Comparison of ENCODE assay signal across 1 cellular context in the genomic region with DNA sequence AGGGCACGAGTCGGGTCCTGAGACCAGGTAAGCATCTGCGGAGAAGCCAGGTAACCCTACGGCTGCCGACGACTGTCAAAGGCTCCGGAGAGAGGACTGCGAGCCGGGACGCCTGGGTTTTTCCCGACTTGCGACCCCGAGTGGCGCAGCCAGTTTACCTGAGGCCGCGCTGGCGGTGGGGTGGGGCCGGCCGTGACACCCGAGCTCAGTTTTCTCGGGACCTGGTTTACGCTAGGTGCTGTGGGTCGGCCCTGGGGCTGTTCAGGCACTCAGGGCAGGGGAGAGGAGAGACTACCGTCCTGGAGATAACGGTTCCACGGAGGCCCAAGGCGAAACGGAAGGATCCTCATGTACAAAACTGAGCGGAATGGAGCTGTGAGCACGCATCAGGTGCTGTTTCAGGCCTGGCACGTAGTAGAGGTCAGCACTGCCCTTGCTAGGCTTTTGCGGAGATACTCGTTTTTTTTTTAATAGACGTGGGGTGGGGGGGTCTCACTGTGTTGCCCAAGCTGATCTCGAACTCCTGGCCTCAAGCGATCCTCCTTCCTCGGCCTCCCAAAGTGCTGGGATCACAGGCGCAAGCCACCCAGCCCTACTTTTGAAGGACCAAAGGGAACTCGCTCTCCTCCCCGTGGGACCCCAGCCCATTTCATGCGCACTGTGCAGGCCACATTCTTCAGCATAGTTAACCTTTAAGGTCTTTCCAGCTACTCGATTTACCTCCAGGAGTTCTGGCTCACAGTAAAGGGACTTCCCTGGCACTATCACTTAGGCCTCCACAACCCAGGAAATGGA.
TF ChIP-seq lines count a peak whose summit lies in the region.

No MANE protein-coding gene starts in this region.

TF ChIP-seq in HepG2, 621 proteins besides CTCF, POLR2A, EP300 and RAD21 (continued from another document and continues in another):
- TF ChIP-seq, protein P1, sequence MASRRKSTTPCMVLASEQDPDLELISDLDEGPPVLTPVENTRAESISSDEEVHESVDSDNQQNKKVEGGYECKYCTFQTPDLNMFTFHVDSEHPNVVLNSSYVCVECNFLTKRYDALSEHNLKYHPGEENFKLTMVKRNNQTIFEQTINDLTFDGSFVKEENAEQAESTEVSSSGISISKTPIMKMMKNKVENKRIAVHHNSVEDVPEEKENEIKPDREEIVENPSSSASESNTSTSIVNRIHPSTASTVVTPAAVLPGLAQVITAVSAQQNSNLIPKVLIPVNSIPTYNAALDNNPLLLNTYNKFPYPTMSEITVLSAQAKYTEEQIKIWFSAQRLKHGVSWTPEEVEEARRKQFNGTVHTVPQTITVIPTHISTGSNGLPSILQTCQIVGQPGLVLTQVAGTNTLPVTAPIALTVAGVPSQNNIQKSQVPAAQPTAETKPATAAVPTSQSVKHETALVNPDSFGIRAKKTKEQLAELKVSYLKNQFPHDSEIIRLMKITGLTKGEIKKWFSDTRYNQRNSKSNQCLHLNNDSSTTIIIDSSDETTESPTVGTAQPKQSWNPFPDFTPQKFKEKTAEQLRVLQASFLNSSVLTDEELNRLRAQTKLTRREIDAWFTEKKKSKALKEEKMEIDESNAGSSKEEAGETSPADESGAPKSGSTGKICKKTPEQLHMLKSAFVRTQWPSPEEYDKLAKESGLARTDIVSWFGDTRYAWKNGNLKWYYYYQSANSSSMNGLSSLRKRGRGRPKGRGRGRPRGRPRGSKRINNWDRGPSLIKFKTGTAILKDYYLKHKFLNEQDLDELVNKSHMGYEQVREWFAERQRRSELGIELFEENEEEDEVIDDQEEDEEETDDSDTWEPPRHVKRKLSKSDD (CRISPR knock-in tag; IDR thresholded peaks at IDR 0.05; ENCODE audit: low read depth): no peak
- TF ChIP-seq, protein P2, sequence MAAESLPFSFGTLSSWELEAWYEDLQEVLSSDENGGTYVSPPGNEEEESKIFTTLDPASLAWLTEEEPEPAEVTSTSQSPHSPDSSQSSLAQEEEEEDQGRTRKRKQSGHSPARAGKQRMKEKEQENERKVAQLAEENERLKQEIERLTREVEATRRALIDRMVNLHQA (CRISPR knock-in tag; IDR thresholded peaks at IDR 0.05): no peak
- TF ChIP-seq, protein P3, sequence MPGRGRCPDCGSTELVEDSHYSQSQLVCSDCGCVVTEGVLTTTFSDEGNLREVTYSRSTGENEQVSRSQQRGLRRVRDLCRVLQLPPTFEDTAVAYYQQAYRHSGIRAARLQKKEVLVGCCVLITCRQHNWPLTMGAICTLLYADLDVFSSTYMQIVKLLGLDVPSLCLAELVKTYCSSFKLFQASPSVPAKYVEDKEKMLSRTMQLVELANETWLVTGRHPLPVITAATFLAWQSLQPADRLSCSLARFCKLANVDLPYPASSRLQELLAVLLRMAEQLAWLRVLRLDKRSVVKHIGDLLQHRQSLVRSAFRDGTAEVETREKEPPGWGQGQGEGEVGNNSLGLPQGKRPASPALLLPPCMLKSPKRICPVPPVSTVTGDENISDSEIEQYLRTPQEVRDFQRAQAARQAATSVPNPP (CRISPR knock-in tag; IDR thresholded peaks at IDR 0.05): no peak
- TF ChIP-seq, protein P4, sequence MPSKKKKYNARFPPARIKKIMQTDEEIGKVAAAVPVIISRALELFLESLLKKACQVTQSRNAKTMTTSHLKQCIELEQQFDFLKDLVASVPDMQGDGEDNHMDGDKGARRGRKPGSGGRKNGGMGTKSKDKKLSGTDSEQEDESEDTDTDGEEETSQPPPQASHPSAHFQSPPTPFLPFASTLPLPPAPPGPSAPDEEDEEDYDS (CRISPR knock-in tag; IDR thresholded peaks at IDR 0.05): no peak
- TF ChIP-seq GLI4 (CRISPR knock-in tag; IDR thresholded peaks at IDR 0.05; ENCODE audit: borderline replicate concordance) (no peak; the same call in 1 of the 2 replicates), ZNF207 (IDR thresholded peaks at IDR 0.05; ENCODE audit: borderline replicate concordance) (no peak), PHF20 (CRISPR knock-in tag; IDR thresholded peaks at IDR 0.05) (no peak), KDM4B (CRISPR knock-in tag; IDR thresholded peaks at IDR 0.05) (no peak), ZFP36 (IDR thresholded peaks at IDR 0.05; ENCODE audit: borderline replicate concordance, low read depth, low read length, partially characterized antibody) (no peak), ETV5 (CRISPR knock-in tag; IDR thresholded peaks at IDR 0.05; ENCODE audit: borderline replicate concordance) (no peak), ZNF7 (CRISPR knock-in tag; IDR thresholded peaks at IDR 0.05) (no peak), ZNF343 (CRISPR knock-in tag; IDR thresholded peaks at IDR 0.05) (no peak), IRX3 (CRISPR knock-in tag; IDR thresholded peaks at IDR 0.05; ENCODE audit: borderline replicate concordance, low read depth) (no peak), ZNF260 (CRISPR knock-in tag; IDR thresholded peaks at IDR 0.05; ENCODE audit: borderline replicate concordance, low read depth) (peak; percentile 49; the same call in 1 of the 2 replicates), KAT2B (IDR thresholded peaks at IDR 0.05; ENCODE audit: borderline replicate concordance, low read depth, low read length) (no peak), HHEX (CRISPR knock-in tag; IDR thresholded peaks at IDR 0.05) (no peak), EZH2 (conservative IDR thresholded peaks at IDR 0.05; ENCODE audit: low read depth, low read length) (no peak), HNRNPLL (IDR thresholded peaks at IDR 0.05; ENCODE audit: low read depth, low read length, poor library complexity, severe bottlenecking) (peak; percentile 74), CAMTA2 (CRISPR knock-in tag; IDR thresholded peaks at IDR 0.05; ENCODE audit: borderline replicate concordance) (no peak), ATF7-NPFF (CRISPR knock-in tag; IDR thresholded peaks at IDR 0.05; ENCODE audit: low read depth) (no peak), ZNF598 (CRISPR knock-in tag; IDR thresholded peaks at IDR 0.05; ENCODE audit: borderline replicate concordance) (no peak), CCDC6 (CRISPR knock-in tag; IDR thresholded peaks at IDR 0.05) (no peak), PHF8 (CRISPR knock-in tag; IDR thresholded peaks at IDR 0.05) (peak; percentile 49; the same call in 1 of the 2 replicates), ZSCAN31 (CRISPR knock-in tag; IDR thresholded peaks at IDR 0.05; ENCODE audit: low read depth) (no peak; the same call in 1 of the 2 replicates), SIX4 (CRISPR knock-in tag; IDR thresholded peaks at IDR 0.05) (no peak), MYC (CRISPR knock-in tag; IDR thresholded peaks at IDR 0.05; ENCODE audit: borderline replicate concordance) (no peak), KDM2A (CRISPR knock-in tag; IDR thresholded peaks at IDR 0.05; ENCODE audit: borderline replicate concordance, low read depth) (no peak), ZNF780A (CRISPR knock-in tag; IDR thresholded peaks at IDR 0.05) (no peak), ZBTB7A (CRISPR knock-in tag; IDR thresholded peaks at IDR 0.05) (no peak)
- TF ChIP-seq, protein P5, sequence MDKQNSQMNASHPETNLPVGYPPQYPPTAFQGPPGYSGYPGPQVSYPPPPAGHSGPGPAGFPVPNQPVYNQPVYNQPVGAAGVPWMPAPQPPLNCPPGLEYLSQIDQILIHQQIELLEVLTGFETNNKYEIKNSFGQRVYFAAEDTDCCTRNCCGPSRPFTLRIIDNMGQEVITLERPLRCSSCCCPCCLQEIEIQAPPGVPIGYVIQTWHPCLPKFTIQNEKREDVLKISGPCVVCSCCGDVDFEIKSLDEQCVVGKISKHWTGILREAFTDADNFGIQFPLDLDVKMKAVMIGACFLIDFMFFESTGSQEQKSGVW (CRISPR knock-in tag; IDR thresholded peaks at IDR 0.05; ENCODE audit: borderline replicate concordance): no peak
- TF ChIP-seq, protein P6, sequence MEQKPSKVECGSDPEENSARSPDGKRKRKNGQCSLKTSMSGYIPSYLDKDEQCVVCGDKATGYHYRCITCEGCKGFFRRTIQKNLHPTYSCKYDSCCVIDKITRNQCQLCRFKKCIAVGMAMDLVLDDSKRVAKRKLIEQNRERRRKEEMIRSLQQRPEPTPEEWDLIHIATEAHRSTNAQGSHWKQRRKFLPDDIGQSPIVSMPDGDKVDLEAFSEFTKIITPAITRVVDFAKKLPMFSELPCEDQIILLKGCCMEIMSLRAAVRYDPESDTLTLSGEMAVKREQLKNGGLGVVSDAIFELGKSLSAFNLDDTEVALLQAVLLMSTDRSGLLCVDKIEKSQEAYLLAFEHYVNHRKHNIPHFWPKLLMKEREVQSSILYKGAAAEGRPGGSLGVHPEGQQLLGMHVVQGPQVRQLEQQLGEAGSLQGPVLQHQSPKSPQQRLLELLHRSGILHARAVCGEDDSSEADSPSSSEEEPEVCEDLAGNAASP (CRISPR knock-in tag; IDR thresholded peaks at IDR 0.05; ENCODE audit: borderline replicate concordance): peak; percentile 23; the same call in 1 of the 2 replicates
- TF ChIP-seq, protein P7, sequence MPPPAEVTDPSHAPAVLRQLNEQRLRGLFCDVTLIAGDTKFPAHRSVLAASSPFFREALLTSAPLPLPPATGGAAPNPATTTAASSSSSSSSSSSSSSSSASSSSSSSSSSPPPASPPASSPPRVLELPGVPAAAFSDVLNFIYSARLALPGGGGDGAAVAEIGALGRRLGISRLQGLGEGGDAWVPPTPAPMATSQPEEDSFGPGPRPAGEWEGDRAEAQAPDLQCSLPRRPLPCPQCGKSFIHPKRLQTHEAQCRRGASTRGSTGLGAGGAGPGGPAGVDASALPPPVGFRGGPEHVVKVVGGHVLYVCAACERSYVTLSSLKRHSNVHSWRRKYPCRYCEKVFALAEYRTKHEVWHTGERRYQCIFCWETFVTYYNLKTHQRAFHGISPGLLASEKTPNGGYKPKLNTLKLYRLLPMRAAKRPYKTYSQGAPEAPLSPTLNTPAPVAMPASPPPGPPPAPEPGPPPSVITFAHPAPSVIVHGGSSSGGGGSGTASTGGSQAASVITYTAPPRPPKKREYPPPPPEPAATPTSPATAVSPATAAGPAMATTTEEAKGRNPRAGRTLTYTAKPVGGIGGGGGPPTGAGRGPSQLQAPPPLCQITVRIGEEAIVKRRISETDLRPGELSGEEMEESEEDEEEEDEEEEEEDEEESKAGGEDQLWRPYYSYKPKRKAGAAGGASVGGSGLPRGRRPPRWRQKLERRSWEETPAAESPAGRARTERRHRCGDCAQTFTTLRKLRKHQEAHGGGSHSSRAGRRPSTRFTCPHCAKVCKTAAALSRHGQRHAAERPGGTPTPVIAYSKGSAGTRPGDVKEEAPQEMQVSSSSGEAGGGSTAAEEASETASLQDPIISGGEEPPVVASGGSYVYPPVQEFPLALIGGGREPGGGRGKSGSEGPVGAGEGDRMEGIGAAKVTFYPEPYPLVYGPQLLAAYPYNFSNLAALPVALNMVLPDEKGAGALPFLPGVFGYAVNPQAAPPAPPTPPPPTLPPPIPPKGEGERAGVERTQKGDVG (CRISPR knock-in tag; IDR thresholded peaks at IDR 0.05; ENCODE audit: borderline replicate concordance): 0 out of 2 replicates have a peak, but pooled peaks have one; percentile 47
- TF ChIP-seq, protein P8, sequence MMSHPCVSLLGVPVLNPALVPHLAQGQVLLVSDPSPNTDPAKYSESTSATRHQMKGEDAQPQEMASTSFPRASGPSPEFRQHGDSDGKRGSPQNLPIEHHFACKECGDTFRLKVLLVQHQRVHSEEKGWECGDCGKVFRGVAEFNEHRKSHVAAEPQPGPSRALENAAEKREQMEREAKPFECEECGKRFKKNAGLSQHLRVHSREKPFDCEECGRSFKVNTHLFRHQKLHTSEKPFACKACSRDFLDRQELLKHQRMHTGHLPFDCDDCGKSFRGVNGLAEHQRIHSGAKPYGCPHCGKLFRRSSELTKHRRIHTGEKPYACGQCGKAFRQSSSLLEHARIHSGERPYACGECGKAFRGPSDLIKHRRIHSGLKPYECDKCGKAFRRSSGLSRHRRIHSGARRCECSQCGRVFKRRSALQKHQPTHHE (CRISPR knock-in tag; IDR thresholded peaks at IDR 0.05; ENCODE audit: borderline replicate concordance): no peak
- TF ChIP-seq, protein P9, sequence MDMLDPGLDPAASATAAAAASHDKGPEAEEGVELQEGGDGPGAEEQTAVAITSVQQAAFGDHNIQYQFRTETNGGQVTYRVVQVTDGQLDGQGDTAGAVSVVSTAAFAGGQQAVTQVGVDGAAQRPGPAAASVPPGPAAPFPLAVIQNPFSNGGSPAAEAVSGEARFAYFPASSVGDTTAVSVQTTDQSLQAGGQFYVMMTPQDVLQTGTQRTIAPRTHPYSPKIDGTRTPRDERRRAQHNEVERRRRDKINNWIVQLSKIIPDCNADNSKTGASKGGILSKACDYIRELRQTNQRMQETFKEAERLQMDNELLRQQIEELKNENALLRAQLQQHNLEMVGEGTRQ (IDR thresholded peaks at IDR 0.05; ENCODE audit: low read depth, low read length): no peak
- TF ChIP-seq, protein P9 (CRISPR knock-in tag; IDR thresholded peaks at IDR 0.05; ENCODE audit: borderline replicate concordance): 0 out of 2 replicates have a peak, but pooled peaks have one; percentile 49
- TF ChIP-seq, protein P10, sequence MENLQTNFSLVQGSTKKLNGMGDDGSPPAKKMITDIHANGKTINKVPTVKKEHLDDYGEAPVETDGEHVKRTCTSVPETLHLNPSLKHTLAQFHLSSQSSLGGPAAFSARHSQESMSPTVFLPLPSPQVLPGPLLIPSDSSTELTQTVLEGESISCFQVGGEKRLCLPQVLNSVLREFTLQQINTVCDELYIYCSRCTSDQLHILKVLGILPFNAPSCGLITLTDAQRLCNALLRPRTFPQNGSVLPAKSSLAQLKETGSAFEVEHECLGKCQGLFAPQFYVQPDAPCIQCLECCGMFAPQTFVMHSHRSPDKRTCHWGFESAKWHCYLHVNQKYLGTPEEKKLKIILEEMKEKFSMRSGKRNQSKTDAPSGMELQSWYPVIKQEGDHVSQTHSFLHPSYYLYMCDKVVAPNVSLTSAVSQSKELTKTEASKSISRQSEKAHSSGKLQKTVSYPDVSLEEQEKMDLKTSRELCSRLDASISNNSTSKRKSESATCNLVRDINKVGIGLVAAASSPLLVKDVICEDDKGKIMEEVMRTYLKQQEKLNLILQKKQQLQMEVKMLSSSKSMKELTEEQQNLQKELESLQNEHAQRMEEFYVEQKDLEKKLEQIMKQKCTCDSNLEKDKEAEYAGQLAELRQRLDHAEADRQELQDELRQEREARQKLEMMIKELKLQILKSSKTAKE (CRISPR knock-in tag; IDR thresholded peaks at IDR 0.05; ENCODE audit: borderline replicate concordance): no peak
